1 cellular context compared by ENCODE assay signal in genomic region chr20:33069706-33070105, GRCh38.
TF ChIP-seq lines count a peak whose summit lies in the region.

No MANE protein-coding gene starts in this region.

TF ChIP-seq in H1, 55 proteins besides CTCF, POLR2A, EP300 and RAD21:
- TF ChIP-seq CEBPB (IDR thresholded peaks at IDR 0.05; ENCODE audit: low read depth, low read length) (no peak), KDM4A (IDR thresholded peaks at IDR 0.05; ENCODE audit: low read depth, low read length, severe bottlenecking) (no peak), HDAC2 (IDR thresholded peaks at IDR 0.05; ENCODE audit: borderline replicate concordance in 1 of 2, low read depth in 2 of 2, low read length in 2 of 2) (no peak), SUZ12 (IDR thresholded peaks at IDR 0.05; ENCODE audit: low read length) (no peak), ATF2 (IDR thresholded peaks at IDR 0.05; ENCODE audit: low read length) (no peak), RBBP5 (IDR thresholded peaks at IDR 0.05; ENCODE audit: borderline replicate concordance, low read depth, low read length) (no peak)
